ENCODE assay signal across 15 cellular contexts in the genomic region with DNA sequence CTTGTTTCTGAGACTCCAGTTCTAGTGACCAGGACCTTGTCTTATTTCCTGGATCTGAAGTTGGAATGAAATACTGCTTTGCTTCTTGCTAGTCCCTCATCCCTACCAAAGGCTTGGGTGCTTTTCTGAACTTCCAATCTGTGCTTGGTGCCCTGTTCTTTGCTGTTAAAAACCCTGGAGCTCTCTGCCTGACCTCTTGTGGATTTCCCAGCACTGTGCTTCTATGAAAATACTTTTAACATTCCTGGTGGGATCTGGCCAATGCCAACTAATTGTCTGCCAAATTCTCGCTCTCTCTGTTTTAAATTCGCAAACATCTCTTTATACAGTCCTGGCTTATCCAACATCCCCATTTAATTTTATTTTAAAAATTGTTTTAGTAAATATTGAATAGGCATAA. TPM values are rescaled to one million over a fixed set of nuclear protein-coding genes. Genes with fewer than 3 reads are reported as not detected.
DNase-seq lines count a peak whose midpoint lies in the region; ATAC-seq, FAIRE-seq and TF ChIP-seq lines count a peak whose summit lies in the region.
"Had no signal": no experiment of that assay in that cellular context is flagged by ENCODE, and none has a peak within 500 bp of the region (broad histone marks: within the 10 kb centered on the region; RNA-seq: fewer than 3 reads in every experiment).

No MANE protein-coding gene starts in this region.

- H3K9me3 Mint-ChIP-seq in H9 = no peaks in the 10 kb centered on the region
- H3K9me3 Mint-ChIP-seq: CD4-positive, alpha-beta T cell; IgD-negative memory B cell had no signal

- peak; percentile 17 for DNase-seq in GM23248
- no peak for DNase-seq in RWPE2 (ENCODE audit: low spot score)
- no peak for DNase-seq in H1 (ENCODE audit: low read depth in 1 of 2, low spot score in 2 of 2)
- DNase-seq in mesendoderm = peak; percentile 19
- DNase-seq in NCI-H146 (lab: John Stamatoyannopoulos, UW) = no peak
- no peak for DNase-seq in H9
- DNase-seq in foreskin keratinocyte = no peak
- DNase-seq: C1 segment of cervical spinal cord; CD4-positive, alpha-beta T cell; DMS79; H7 had no signal

- no peak for ATAC-seq in RWPE2 (ENCODE audit: low read depth)
- no peak for ATAC-seq in foreskin keratinocyte

- no peak overlapping the region for H3K4me2 ChIP-seq in GM23248 (ENCODE audit: unreplicated experiment)
- no peak overlapping the region for H3K4me2 ChIP-seq in H1 (ENCODE audit: insufficient read depth in 1 of 2, low read depth in 2 of 2, low read length in 2 of 2)
- H3K4me2 ChIP-seq in mesendoderm (ENCODE audit: low read length) = no peak overlapping the region
- H3K4me2 ChIP-seq in H9 (ENCODE audit: insufficient read depth, insufficient read length, low read length) = no peak overlapping the region

- no peak for FAIRE-seq in H1 (lab: Jason Lieb, UNC)
- FAIRE-seq: A204.1, GM12891 had no signal

- H3F3A ChIP-seq in GM23248 (ENCODE audit: insufficient read depth) = 0 out of 2 replicates have a peak, but pooled peaks cover 5% of the 10 kb centered on the region

- no peak overlapping the region for H2BK5ac ChIP-seq in H1 (ENCODE audit: low read depth, low read length)
- H2BK5ac ChIP-seq in mesendoderm (ENCODE audit: low read length) = no peak overlapping the region
- H2BK5ac ChIP-seq in H9 (ENCODE audit: insufficient read length, low read length) = no peak overlapping the region

- TF ChIP-seq RAD21 in H1 (IDR thresholded peaks at IDR 0.05 in 1 of 2, conservative IDR thresholded peaks at IDR 0.05 in 1 of 2; ENCODE audit: low read depth in 2 of 2, low read length in 2 of 2) = peak; percentile 9 to 21; a peak in 1 of 4 replicates

- H4K20me1 ChIP-seq in GM23248 (ENCODE audit: insufficient read depth) = no peaks in the 10 kb centered on the region
- H4K20me1 ChIP-seq in H1 (replicated peaks in 1 of 2; ENCODE audit: control insufficient read depth in 1 of 2, insufficient read depth in 2 of 2, low read length in 2 of 2) = no peaks in the 10 kb centered on the region
- H4K20me1 ChIP-seq in H9 (ENCODE audit: control insufficient read depth, insufficient read depth, insufficient read length) = no peaks in the 10 kb centered on the region

- TF ChIP-seq EP300 in H1 (IDR thresholded peaks at IDR 0.05; ENCODE audit: borderline replicate concordance in 1 of 2, low read depth in 2 of 2, low read length in 2 of 2) = no peak

- no peak overlapping the region for H2AK5ac ChIP-seq in H1 (ENCODE audit: low read depth, low read length)
- no peak overlapping the region for H2AK5ac ChIP-seq in mesendoderm (ENCODE audit: low read length)
- H2AK5ac ChIP-seq in H9 (ENCODE audit: insufficient read length, low read length) = no peak overlapping the region

- H2BK120ac ChIP-seq in H1 (replicated peaks; ENCODE audit: low read depth, low read length) (no peak overlapping the region), mesendoderm (ENCODE audit: low read depth, low read length) (no peak overlapping the region), H9 (ENCODE audit: low read depth, low read length, poor library complexity, severe bottlenecking) (no peak overlapping the region)

- H3K27me3 ChIP-seq in GM23248 (replicated peaks; ENCODE audit: insufficient read depth) (no peaks in the 10 kb centered on the region), RWPE2 (ENCODE audit: insufficient read depth, poor library complexity, severe bottlenecking) (no peaks in the 10 kb centered on the region), H1 (replicated peaks in 1 of 4; ENCODE audit: control insufficient read depth in 3 of 4, extremely low read depth in 1 of 4, insufficient read depth in 3 of 4, low read length in 3 of 4) (no peaks in the 10 kb centered on the region), mesendoderm (ENCODE audit: insufficient read depth, low read length, poor library complexity) (no peaks in the 10 kb centered on the region), H9 (ENCODE audit: insufficient read depth, low read length) (no peaks in the 10 kb centered on the region), foreskin keratinocyte (peaks cover 3% of the 10 kb centered on the region)

- CTCF ChIA-PET in H1 (lab: Charles Lee; ENCODE audit: partially characterized antibody) = interaction anchor here (1.2 kb wide), 1 partner anchor 39 kb away, joined by 3 read pairs; no protein-coding TSS in a partner anchor

- H2AFZ ChIP-seq in GM23248 = no peak overlapping the region
- H2AFZ ChIP-seq in H1 (ENCODE audit: low read length) = peak overlapping the region; percentile 78; the same call in 1 of the 2 replicates
- H2AFZ ChIP-seq in H9 (ENCODE audit: low read length) = no peak overlapping the region

- H4K5ac ChIP-seq in H1 (ENCODE audit: insufficient read length, low read depth, low read length) (no peak overlapping the region), mesendoderm (ENCODE audit: low read length) (no peak overlapping the region), H9 (ENCODE audit: insufficient read length, low read depth, low read length) (no peak overlapping the region)

- H3K4me1 ChIP-seq in GM23248 (ENCODE audit: insufficient read depth) (peaks cover 16% of the 10 kb centered on the region), RWPE2 (ENCODE audit: insufficient read depth, poor library complexity, severe bottlenecking) (peaks cover 14% of the 10 kb centered on the region), H1 (replicated peaks in 1 of 4; ENCODE audit: control insufficient read depth in 3 of 4, insufficient read depth in 4 of 4, low read length in 3 of 4) (no peaks in the 10 kb centered on the region), mesendoderm (ENCODE audit: control insufficient read depth, low read depth, low read length) (no peaks in the 10 kb centered on the region), H9 (ENCODE audit: insufficient read depth, low read length) (no peaks in the 10 kb centered on the region), foreskin keratinocyte (peaks cover 6% of the 10 kb centered on the region)

- H3K27me3 Mint-ChIP-seq in H9 (ENCODE audit: low read depth) = no peaks in the 10 kb centered on the region

- H4K91ac ChIP-seq in H1 (replicated peaks; ENCODE audit: insufficient read length, low read length) = no peak overlapping the region
- H4K91ac ChIP-seq in H9 (ENCODE audit: insufficient read length, low read depth, low read length) = no peak overlapping the region

- H3K18ac ChIP-seq in H1 (ENCODE audit: extremely low read depth, low read length) = no peak overlapping the region
- no peak overlapping the region for H3K18ac ChIP-seq in mesendoderm (ENCODE audit: low read length)
- no peak overlapping the region for H3K18ac ChIP-seq in H9 (ENCODE audit: insufficient read length, low read depth, low read length)

- H2BK15ac ChIP-seq in H1 (ENCODE audit: low read length) = no peak overlapping the region
- no peak overlapping the region for H2BK15ac ChIP-seq in mesendoderm (replicated peaks; ENCODE audit: low read depth)
- no peak overlapping the region for H2BK15ac ChIP-seq in H9 (ENCODE audit: low read depth, low read length)

- no peak overlapping the region for H3K27ac ChIP-seq in GM23248
- H3K27ac ChIP-seq in RWPE2 (ENCODE audit: poor library complexity, severe bottlenecking) = no peak overlapping the region
- H3K27ac ChIP-seq in H1 (ENCODE audit: low read depth, low read length) = no peak overlapping the region
- no peak overlapping the region for H3K27ac ChIP-seq in mesendoderm (ENCODE audit: low read depth, low read length)
- no peak overlapping the region for H3K27ac ChIP-seq in H9 (ENCODE audit: insufficient read length, low read depth, low read length)
- H3K27ac ChIP-seq in foreskin keratinocyte = no peak overlapping the region

- H3K9me3 ChIP-seq in GM23248 (ENCODE audit: low read depth) = no peaks in the 10 kb centered on the region
- H3K9me3 ChIP-seq in RWPE2 (ENCODE audit: severe bottlenecking) = no peaks in the 10 kb centered on the region
- no peaks in the 10 kb centered on the region for H3K9me3 ChIP-seq in H1 (ENCODE audit: insufficient read depth in 2 of 2, low read depth in 1 of 2, low read length in 1 of 2)
- H3K9me3 ChIP-seq in H9 (ENCODE audit: control insufficient read depth, low read depth, low read length) = no peaks in the 10 kb centered on the region

- no peak overlapping the region for H2BK12ac ChIP-seq in H1 (ENCODE audit: low read depth, low read length)
- H2BK12ac ChIP-seq in H9 (ENCODE audit: insufficient read length, low read depth, low read length) = no peak overlapping the region

- H3T11ph ChIP-seq in H9 (ENCODE audit: low read length) = no peak overlapping the region

- in situ Hi-C loops in GM23248 (cut with MboI) = no loop called here

- H3K4me1 Mint-ChIP-seq in H9 = no peaks in the 10 kb centered on the region; a peak in 1 of 4 replicates
- H3K4me1 Mint-ChIP-seq: B cell, IgD-negative memory B cell had no signal

- H3K27ac Mint-ChIP-seq in H9 = no peak overlapping the region
- H3K27ac Mint-ChIP-seq: B cell; CD4-positive, alpha-beta T cell; IgD-negative memory B cell had no signal

- H3K4ac ChIP-seq in H1 (replicated peaks; ENCODE audit: insufficient read length, low read depth, low read length) (no peak overlapping the region), mesendoderm (ENCODE audit: low read depth, low read length) (no peak overlapping the region), H9 (ENCODE audit: low read depth, low read length) (no peak overlapping the region)

- H3K79me1 ChIP-seq in H1 (ENCODE audit: low read depth, low read length) (no peaks in the 10 kb centered on the region), mesendoderm (ENCODE audit: low read length) (no peaks in the 10 kb centered on the region), H9 (ENCODE audit: insufficient read depth, low read depth, low read length, poor library complexity, severe bottlenecking) (no peaks in the 10 kb centered on the region)

- H3K79me2 ChIP-seq in GM23248 (ENCODE audit: insufficient read depth) (no peaks in the 10 kb centered on the region), H1 (ENCODE audit: control insufficient read depth in 1 of 2, insufficient read depth in 2 of 2, low read length in 2 of 2) (no peaks in the 10 kb centered on the region), mesendoderm (ENCODE audit: control insufficient read depth, insufficient read depth, low read length) (no peaks in the 10 kb centered on the region), H9 (ENCODE audit: insufficient read depth, low read length) (no peaks in the 10 kb centered on the region)

- H3K56ac ChIP-seq in H1 (replicated peaks; ENCODE audit: insufficient read length, low read depth, low read length) (no peak overlapping the region), mesendoderm (ENCODE audit: low read length) (no peak overlapping the region), H9 (ENCODE audit: insufficient read length, low read depth, low read length) (no peak overlapping the region)

- POLR2A ChIA-PET in H1 (lab: Charles Lee; ENCODE audit: partially characterized antibody) = no interaction called here

- TF ChIP-seq CTCF in RWPE2 (IDR thresholded peaks at IDR 0.05; ENCODE audit: poor library complexity, severe bottlenecking) (peak; percentile 10), H1 (IDR thresholded peaks at IDR 0.05; ENCODE audit: control extremely low read depth in 1 of 3, insufficient read depth in 1 of 3, low read depth in 1 of 3, low read length in 3 of 3) (peak in 1 of 3 experiments; percentile 8; a peak in 1 of 4 replicates), H9 (conservative IDR thresholded peaks at IDR 0.05) (no peak), foreskin keratinocyte (conservative IDR thresholded peaks at IDR 0.05) (no peak)

- H3K23me2 ChIP-seq in H1 (ENCODE audit: low read depth, low read length) (no peaks in the 10 kb centered on the region), H9 (ENCODE audit: insufficient read length, low read depth, low read length, poor library complexity, severe bottlenecking) (no peaks in the 10 kb centered on the region)

- H4K8ac ChIP-seq in H1 (ENCODE audit: extremely low read depth, insufficient read depth, low read length) = no peak overlapping the region
- no peak overlapping the region for H4K8ac ChIP-seq in mesendoderm (ENCODE audit: low read depth, low read length)
- no peak overlapping the region for H4K8ac ChIP-seq in H9 (replicated peaks; ENCODE audit: insufficient read length, low read depth, low read length)

- H3K9ac ChIP-seq in GM23248 (no peak overlapping the region), H1 (replicated peaks in 1 of 4; ENCODE audit: extremely low read depth in 1 of 4, low read depth in 3 of 4, low read length in 3 of 4) (no peak overlapping the region), mesendoderm (ENCODE audit: low read length) (no peak overlapping the region), H9 (ENCODE audit: extremely low read depth, insufficient read length, low read length) (no peak overlapping the region)

- 63 to 69% methylated on average over 2 of the region's 2 CpGs for WGBS in GM23248 (ENCODE audit: low coverage in 1 of 2, low lambda C conversion rate in 2 of 2, missing lambda C conversion rate in 2 of 2), 2 experiments
- 78% methylated on average over 2 of the region's 2 CpGs; no CpG with 5 or more reads in 1 of the 2 experiments for WGBS in H1 (ENCODE audit: extremely low coverage in 1 of 2, insufficient coverage in 1 of 2, insufficient read length in 1 of 2, insufficient replicate concordance in 2 of 2, low coverage in 1 of 2, low lambda C conversion rate in 2 of 2, missing lambda C conversion rate in 1 of 2), 2 experiments
- WGBS in mesendoderm (ENCODE audit: extremely low coverage, insufficient coverage, low lambda C conversion rate) = no CpG with 5 or more reads among the region's 2 CpGs
- no CpG with 5 or more reads among the region's 2 CpGs for WGBS in H9 (ENCODE audit: extremely low coverage, insufficient read length, low lambda C conversion rate)

- H3K36me3 Mint-ChIP-seq in H9 (ENCODE audit: insufficient read depth in 1 of 3, low read depth in 3 of 3) = no peaks in the 10 kb centered on the region
- H3K36me3 Mint-ChIP-seq: IgD-negative memory B cell had no signal

- no peak overlapping the region for H3K4me3 ChIP-seq in GM23248
- no peak overlapping the region for H3K4me3 ChIP-seq in RWPE2 (ENCODE audit: severe bottlenecking)
- no peak overlapping the region for H3K4me3 ChIP-seq in H1 (ENCODE audit: extremely low read depth in 1 of 4, insufficient read depth in 2 of 4, low read depth in 3 of 4, low read length in 4 of 4)
- no peak overlapping the region for H3K4me3 ChIP-seq in mesendoderm (ENCODE audit: low read length)

- no peak overlapping the region for H3K14ac ChIP-seq in H1 (ENCODE audit: insufficient read length)
- no peak overlapping the region for H3K14ac ChIP-seq in H9 (ENCODE audit: insufficient read depth, low read length)

- no peak overlapping the region for H2BK20ac ChIP-seq in H1 (ENCODE audit: low read length)
- H2BK20ac ChIP-seq in H9 (ENCODE audit: low read depth, low read length, poor library complexity, severe bottlenecking) = no peak overlapping the region

- H3K23ac ChIP-seq in H1 (ENCODE audit: insufficient read length) (no peak overlapping the region), mesendoderm (ENCODE audit: low read length) (no peak overlapping the region), H9 (ENCODE audit: insufficient read length, low read depth, low read length) (no peak overlapping the region)

- TF ChIP-seq POLR2A in H1 (IDR thresholded peaks at IDR 0.05; ENCODE audit: control extremely low read depth in 1 of 2, low read depth in 2 of 2, low read length in 2 of 2) = no peak

- H3K36me3 ChIP-seq in GM23248 (ENCODE audit: low read depth) = no peaks in the 10 kb centered on the region
- no peaks in the 10 kb centered on the region for H3K36me3 ChIP-seq in RWPE2 (ENCODE audit: low read depth)
- no peaks in the 10 kb centered on the region for H3K36me3 ChIP-seq in H1 (ENCODE audit: control insufficient read depth in 2 of 4, insufficient read depth in 4 of 4, low read length in 3 of 4)
- H3K36me3 ChIP-seq in mesendoderm (ENCODE audit: control insufficient read depth, insufficient read depth, low read length) = no peaks in the 10 kb centered on the region

- no peak overlapping the region for H3K4me3 Mint-ChIP-seq in H9
- H3K4me3 Mint-ChIP-seq: B cell; CD4-positive, alpha-beta T cell; IgD-negative memory B cell had no signal

- no peaks in the 10 kb centered on the region for H3K9me2 ChIP-seq in GM23248 (ENCODE audit: insufficient read depth)

RNA-seq across cellular contexts. Expression of a gene that starts 26.7 kb away (rescaled TPM):
- 63.2 and 79.9 TPM in 2 replicates for total RNA-seq in GM23248 (2014; rRNA removed; shearing (Covaris generic))
- polyA plus RNA-seq in GM23248 (2016; fragmentation: Nextera tagmentation; extraction: Ambion mirVana) = 29.5 and 37.4 TPM in 2 replicates
- total RNA-seq in H1 (2021; fragmentation: NEBNext Ultra II Directional; extraction: Animal tissue kit (Norgen Biotek cat#: 25700)) = 54.8 and 58.9 TPM in 2 replicates
- 10.6 and 11.3 TPM in 2 replicates for polyA plus RNA-seq in H1 (2011; rRNA removed)
- polyA plus RNA-seq in H1 (2011; cell fraction: cytosol; rRNA removed) = 15.9 TPM
- polyA plus RNA-seq in H1 (2011; cell fraction: nucleus; rRNA removed) = 32.5 TPM
- polyA plus RNA-seq in H1 (2012, experiment 1 of 2) = 14.2 to 23.8 TPM (median 20.7 TPM) in 4 replicates
- 1.4 TPM for polyA plus RNA-seq in H1 (2012, experiment 2 of 2)
- polyA plus RNA-seq in H1 (2013, experiment 1 of 2) = 31.9 TPM
- polyA plus RNA-seq in H1 (2013, experiment 2 of 2) = 29.6 TPM
- polyA minus RNA-seq in H1 (2011; rRNA and poly(A)+ RNA removed) = 30.9 and 37.0 TPM in 2 replicates
- 35.1 TPM for polyA minus RNA-seq in H1 (2011; cell fraction: cytosol; rRNA and poly(A)+ RNA removed)
- polyA minus RNA-seq in H1 (2011; cell fraction: nucleus; rRNA and poly(A)+ RNA removed) = 89.4 TPM
- polyA plus RNA-seq in mesendoderm (2013, experiment 1 of 2) = 36.1 TPM
- polyA plus RNA-seq in mesendoderm (2013, experiment 2 of 2) = 35.5 TPM
- 45.6 and 48.3 TPM in 2 replicates for total RNA-seq in H9 (2021)
- 38.5 TPM in 2 replicates for total RNA-seq in foreskin keratinocyte
- polyA plus RNA-seq in foreskin keratinocyte = 9.5 and 12.1 TPM in 2 replicates

Comparison
In these comparisons a context has a peak if more than half of its experiments do, and no peak if none do; other contexts are left out.
1. DNase-seq: peak in GM23248 (single experiment) and mesendoderm (single experiment); none in RWPE2 (single experiment), H1 (0 of 2), NCI-H146 (single experiment), H9 (single experiment) and foreskin keratinocyte (0 of 2).